Comparison of ENCODE assay signal across 8 cellular contexts in the genomic region with DNA sequence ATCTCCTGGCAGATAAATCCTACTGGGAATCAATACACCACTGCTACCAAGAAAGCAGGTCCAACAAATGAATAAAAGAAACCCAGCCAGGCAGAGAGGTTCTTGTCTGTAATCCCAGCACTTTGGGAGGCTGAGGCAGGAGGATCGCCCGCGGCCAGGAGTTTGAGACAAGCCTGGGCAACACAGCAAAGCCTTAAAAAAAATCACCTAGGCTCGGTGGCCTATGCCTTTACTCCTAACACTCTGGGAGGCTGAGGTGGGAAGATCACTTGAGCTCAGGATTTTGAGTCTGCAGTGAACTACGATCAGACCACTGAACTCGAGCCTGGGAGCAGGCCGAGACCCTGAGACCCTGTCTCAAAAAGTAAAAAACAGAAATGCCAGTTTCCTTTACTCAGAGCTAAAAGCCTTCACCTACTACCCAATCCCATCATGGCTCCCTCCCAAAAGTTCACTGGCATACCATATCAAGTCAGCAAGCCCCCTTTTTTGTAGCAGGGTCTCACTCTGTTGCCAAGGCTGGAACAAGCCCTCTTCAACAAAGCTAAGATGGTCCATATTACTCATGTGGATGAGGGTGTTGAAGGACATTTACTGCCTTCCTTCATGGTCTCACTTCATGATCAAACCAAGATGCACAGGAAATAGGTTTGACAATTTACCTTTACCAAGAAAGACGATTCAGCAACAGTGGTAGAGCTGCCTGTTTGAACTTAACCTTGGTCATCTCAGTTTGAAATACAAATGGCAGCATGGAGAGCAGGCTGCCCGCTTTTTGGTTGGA. TPM values are rescaled to one million over a fixed set of nuclear protein-coding genes. Genes with fewer than 3 reads are reported as not detected.
DNase-seq lines count a peak whose midpoint lies in the region; ATAC-seq, FAIRE-seq and TF ChIP-seq lines count a peak whose summit lies in the region.
"Had no signal": no experiment of that assay in that cellular context is flagged by ENCODE, and none has a peak within 500 bp of the region (broad histone marks: within the 10 kb centered on the region; RNA-seq: fewer than 3 reads in every experiment).

No MANE protein-coding gene starts in this region.

- no peak overlapping the region for H2BK5ac ChIP-seq in H1 (ENCODE audit: low read depth, low read length)

- no peaks in the 10 kb centered on the region for H3K79me1 ChIP-seq in H1 (ENCODE audit: low read depth, low read length)

- no peak overlapping the region for H2BK15ac ChIP-seq in H1 (ENCODE audit: low read length)

- no peak for FAIRE-seq in GM12891 (lab: Jason Lieb, UNC)
- no peak for FAIRE-seq in H1 (lab: Jason Lieb, UNC)

- TF ChIP-seq RAD21 in H1 (IDR thresholded peaks at IDR 0.05 in 1 of 2, conservative IDR thresholded peaks at IDR 0.05 in 1 of 2; ENCODE audit: low read depth in 2 of 2, low read length in 2 of 2) = no peak

- no peak for ATAC-seq in HG03045 (IDR thresholded peaks at IDR 0.05; ENCODE audit: unreplicated experiment)

- no peak overlapping the region for H4K5ac ChIP-seq in H1 (ENCODE audit: insufficient read length, low read depth, low read length)

- H3K23me2 ChIP-seq in H1 (ENCODE audit: low read depth, low read length) = peaks cover 11% of the 10 kb centered on the region

- 94% methylated on average over 9 of the region's 9 CpGs; no CpG with 5 or more reads in 1 of the 2 experiments for WGBS in H1 (ENCODE audit: extremely low coverage in 1 of 2, insufficient coverage in 1 of 2, insufficient read length in 1 of 2, insufficient replicate concordance in 2 of 2, low coverage in 1 of 2, low lambda C conversion rate in 2 of 2, missing lambda C conversion rate in 1 of 2), 2 experiments

- no peaks in the 10 kb centered on the region for H3K27me3 ChIP-seq in Peyer's patch
- H3K27me3 ChIP-seq in H1 (replicated peaks in 1 of 4; ENCODE audit: control insufficient read depth in 3 of 4, extremely low read depth in 1 of 4, insufficient read depth in 3 of 4, low read length in 3 of 4) = no peaks in the 10 kb centered on the region
- no peaks in the 10 kb centered on the region for H3K27me3 ChIP-seq in skeletal muscle tissue (ENCODE audit: control insufficient read depth in 3 of 3, insufficient read depth in 3 of 3, low read length in 3 of 3)

- peaks cover 0 to 70% (median 40%) of the 10 kb centered on the region in 4 donors for H3K4me1 ChIP-seq in Peyer's patch
- H3K4me1 ChIP-seq in H1 (replicated peaks in 1 of 4; ENCODE audit: control insufficient read depth in 3 of 4, insufficient read depth in 4 of 4, low read length in 3 of 4) = peaks cover 2 to 29% (median 17%) of the 10 kb centered on the region in 4 experiments; a peak in 6 of 7 replicates
- H3K4me1 ChIP-seq in skeletal muscle tissue (ENCODE audit: control insufficient read depth in 3 of 3, insufficient read depth in 3 of 3, low read length in 3 of 3) = peaks cover 47 to 72% (median 66%) of the 10 kb centered on the region in 3 donors

- no peak overlapping the region for H4K91ac ChIP-seq in H1 (replicated peaks; ENCODE audit: insufficient read length, low read length)

- H3K14ac ChIP-seq in H1 (ENCODE audit: insufficient read length) = no peak overlapping the region

- no peak for TF ChIP-seq CTCF in Peyer's patch (IDR thresholded peaks at IDR 0.05)
- no peak for TF ChIP-seq CTCF in H1 (IDR thresholded peaks at IDR 0.05; ENCODE audit: control extremely low read depth in 1 of 3, insufficient read depth in 1 of 3, low read depth in 1 of 3, low read length in 3 of 3)

- POLR2A ChIA-PET in H1 (lab: Charles Lee; ENCODE audit: partially characterized antibody) = interaction anchor here (0.6 to 20.7 kb wide), 11 partner anchors 8 to 315 kb away, joined by 3 to 424 read pairs (median 9); no protein-coding TSS in a partner anchor

- no peak for DNase-seq in GM12891 (ENCODE audit: insufficient read length, low spot score)
- peak in 1 of 3 donors; percentile 46 for DNase-seq in Peyer's patch
- DNase-seq in H1 (ENCODE audit: low read depth in 1 of 2, low spot score in 2 of 2) = no peak
- no peak for DNase-seq in NCI-H1048 (lab: John Stamatoyannopoulos, UW)
- DNase-seq in T1000 (lab: John Stamatoyannopoulos, UW) = no peak
- DNase-seq: NCI-H1092 treated with DMSO at 0.1 percent for 48 hours had no signal

- H2BK20ac ChIP-seq in H1 (ENCODE audit: low read length) = no peak overlapping the region

- H3K23ac ChIP-seq in H1 (ENCODE audit: insufficient read length) = no peak overlapping the region

- no peak for TF ChIP-seq POLR2A in GM12891 (IDR thresholded peaks at IDR 0.05; ENCODE audit: low read depth, low read length)
- TF ChIP-seq POLR2A in Peyer's patch (IDR thresholded peaks at IDR 0.05) = no peak
- TF ChIP-seq POLR2A in H1 (IDR thresholded peaks at IDR 0.05; ENCODE audit: control extremely low read depth in 1 of 2, low read depth in 2 of 2, low read length in 2 of 2) = peak in 1 of 2 experiments; percentile 66; a peak in 2 of 3 replicates

- peak overlapping the region; percentile 76 to 98 for H3K4me2 ChIP-seq in H1 (ENCODE audit: insufficient read depth in 1 of 2, low read depth in 2 of 2, low read length in 2 of 2)

- no peak overlapping the region for H3K18ac ChIP-seq in H1 (ENCODE audit: extremely low read depth, low read length)

- H2BK12ac ChIP-seq in H1 (ENCODE audit: low read depth, low read length) = no peak overlapping the region

- H4K20me1 ChIP-seq in H1 (replicated peaks in 1 of 2; ENCODE audit: control insufficient read depth in 1 of 2, insufficient read depth in 2 of 2, low read length in 2 of 2) = peaks cover 56 to 59% of the 10 kb centered on the region in 2 experiments

- H3K27ac ChIP-seq in Peyer's patch (peak overlapping the region in 3 of 4 donors; percentile 21 to 74 (median 35)), H1 (ENCODE audit: low read depth, low read length) (no peak overlapping the region), skeletal muscle tissue (ENCODE audit: low read depth, low read length) (peak overlapping the region; percentile 71)

- H3K4me3 ChIP-seq in Peyer's patch (no peak overlapping the region), H1 (ENCODE audit: extremely low read depth in 1 of 4, insufficient read depth in 2 of 4, low read depth in 3 of 4, low read length in 4 of 4) (peak overlapping the region in 1 of 4 experiments; percentile 94; a peak in 2 of 8 replicates), skeletal muscle tissue (ENCODE audit: low read length in 3 of 3) (peak overlapping the region in 1 of 3 donors; percentile 20)

- CTCF ChIA-PET in H1 (lab: Charles Lee; ENCODE audit: partially characterized antibody) = interaction anchor here (1.1 kb wide), 2 partner anchors 32 to 57 kb away, joined by 4 to 5 read pairs; no protein-coding TSS in a partner anchor

- no peak overlapping the region for H4K8ac ChIP-seq in H1 (ENCODE audit: extremely low read depth, insufficient read depth, low read length)

- H2BK120ac ChIP-seq in H1 (replicated peaks; ENCODE audit: low read depth, low read length) = no peak overlapping the region

- no peak overlapping the region for H3K56ac ChIP-seq in H1 (replicated peaks; ENCODE audit: insufficient read length, low read depth, low read length)

- H3K36me3 ChIP-seq in Peyer's patch (no peaks in the 10 kb centered on the region), H1 (ENCODE audit: control insufficient read depth in 2 of 4, insufficient read depth in 4 of 4, low read length in 3 of 4) (peaks cover 0 to 30% (median 0%) of the 10 kb centered on the region in 4 experiments; a peak in 1 of 8 replicates), skeletal muscle tissue (ENCODE audit: control insufficient read depth in 3 of 3, insufficient read depth in 3 of 3, low read length in 3 of 3) (peaks cover 0 to 3% (median 0%) of the 10 kb centered on the region in 3 donors)

- H3K9ac ChIP-seq in H1 (replicated peaks in 1 of 4; ENCODE audit: extremely low read depth in 1 of 4, low read depth in 3 of 4, low read length in 3 of 4) (peak overlapping the region in 1 of 4 experiments; percentile 3; a peak in 3 of 7 replicates), skeletal muscle tissue (ENCODE audit: low read depth in 1 of 3, low read length in 3 of 3) (no peak overlapping the region)

- H3K4ac ChIP-seq in H1 (replicated peaks; ENCODE audit: insufficient read length, low read depth, low read length) = no peak overlapping the region

- H3K9me3 ChIP-seq in Peyer's patch (no peaks in the 10 kb centered on the region), H1 (ENCODE audit: insufficient read depth in 2 of 2, low read depth in 1 of 2, low read length in 1 of 2) (no peaks in the 10 kb centered on the region), skeletal muscle tissue (ENCODE audit: control insufficient read depth in 3 of 3, low read length in 3 of 3) (no peaks in the 10 kb centered on the region)

- no peak overlapping the region for H2AFZ ChIP-seq in H1 (ENCODE audit: low read length)

- H2AK5ac ChIP-seq in H1 (ENCODE audit: low read depth, low read length) = no peak overlapping the region

- TF ChIP-seq EP300 in H1 (IDR thresholded peaks at IDR 0.05; ENCODE audit: borderline replicate concordance in 1 of 2, low read depth in 2 of 2, low read length in 2 of 2) = no peak

- peaks cover 97 to 100% of the 10 kb centered on the region in 2 experiments for H3K79me2 ChIP-seq in H1 (ENCODE audit: control insufficient read depth in 1 of 2, insufficient read depth in 2 of 2, low read length in 2 of 2)

RNA-seq across cellular contexts. Expression of gene SNX5, which starts 5.3 kb away (rescaled TPM):
- 178 TPM for polyA plus RNA-seq in GM12891 (2012; ENCODE audit: low read depth, missing spikeins)
- total RNA-seq in Peyer's patch = 100 to 1,000 TPM; 131 to 257 (median 132) TPM
- total RNA-seq in H1 (2021; fragmentation: NEBNext Ultra II Directional; extraction: Animal tissue kit (Norgen Biotek cat#: 25700)) = 181 and 194 TPM in 2 replicates
- 140 and 155 TPM in 2 replicates for polyA plus RNA-seq in H1 (2011; rRNA removed)
- 179 TPM for polyA plus RNA-seq in H1 (2011; cell fraction: cytosol; rRNA removed)
- 236 TPM for polyA plus RNA-seq in H1 (2011; cell fraction: nucleus; rRNA removed)
- polyA plus RNA-seq in H1 (2012, experiment 1 of 2) = 129 to 235 TPM (median 148 TPM) in 4 replicates
- polyA plus RNA-seq in H1 (2012, experiment 2 of 2) = 34.5 TPM
- 213 TPM for polyA plus RNA-seq in H1 (2013, experiment 1 of 2)
- 198 TPM for polyA plus RNA-seq in H1 (2013, experiment 2 of 2)
- polyA minus RNA-seq in H1 (2011; rRNA and poly(A)+ RNA removed) = 163 and 196 TPM in 2 replicates
- polyA minus RNA-seq in H1 (2011; cell fraction: cytosol; rRNA and poly(A)+ RNA removed) = 156 TPM
- 471 TPM for polyA minus RNA-seq in H1 (2011; cell fraction: nucleus; rRNA and poly(A)+ RNA removed)
- 95.0 TPM for total RNA-seq in skeletal muscle tissue

RNA-seq across cellular contexts. Expression of gene MGME1, which starts 5.5 kb away (rescaled TPM):
- polyA plus RNA-seq in GM12891 (2012; ENCODE audit: low read depth, missing spikeins) = 21.8 TPM
- total RNA-seq in Peyer's patch = 10 to 100 TPM; 16.1 to 38.0 (median 19.0) TPM
- 56.3 and 59.0 TPM in 2 replicates for total RNA-seq in H1 (2021; fragmentation: NEBNext Ultra II Directional; extraction: Animal tissue kit (Norgen Biotek cat#: 25700))
- 13.7 and 27.7 TPM in 2 replicates for polyA plus RNA-seq in H1 (2011; rRNA removed)
- polyA plus RNA-seq in H1 (2011; cell fraction: cytosol; rRNA removed) = 26.3 TPM
- polyA plus RNA-seq in H1 (2011; cell fraction: nucleus; rRNA removed) = 10.6 TPM
- 41.6 to 71.7 TPM (median 46.4 TPM) in 4 replicates for polyA plus RNA-seq in H1 (2012, experiment 1 of 2)
- 8.8 TPM for polyA plus RNA-seq in H1 (2012, experiment 2 of 2)
- 34.4 TPM for polyA plus RNA-seq in H1 (2013, experiment 1 of 2)
- 35.2 TPM for polyA plus RNA-seq in H1 (2013, experiment 2 of 2)
- polyA minus RNA-seq in H1 (2011; rRNA and poly(A)+ RNA removed) = 29.0 and 31.2 TPM in 2 replicates
- 36.3 TPM for polyA minus RNA-seq in H1 (2011; cell fraction: cytosol; rRNA and poly(A)+ RNA removed)
- 31.8 TPM for polyA minus RNA-seq in H1 (2011; cell fraction: nucleus; rRNA and poly(A)+ RNA removed)
- total RNA-seq in skeletal muscle tissue = 6.8 TPM
